ENCODE assay signal across 28 cellular contexts in genomic region chr1:245484176-245484575, GRCh38.
"Had no signal": no experiment of that assay in that cellular context is flagged by ENCODE, and none has a peak within 500 bp of the region (broad histone marks: within the 10 kb centered on the region; RNA-seq: fewer than 3 reads in every experiment).

No MANE protein-coding gene starts in this region.

- H3K4me3 ChIP-seq: ascending aorta, coronary artery, dorsolateral prefrontal cortex, gastrocnemius medialis, ovary, right lobe of liver, skin epidermis, thoracic aorta, uterus had no signal

- ATAC-seq: gastrocnemius medialis; left ventricle myocardium superior; right lobe of liver; stimulated activated naive CD8-positive, alpha-beta T cell treated with anti-CD3 and anti-CD28 coated beads, Interleukin-15, Interleukin-2, amounts not matched to agents 100 U/mL and 50 U/mL, for 24 hours had no signal

- H3K9me3 ChIP-seq: ascending aorta, gastrocnemius medialis, ovary, right lobe of liver, thoracic aorta, uterus had no signal

- H3K27me3 ChIP-seq: ascending aorta, dorsolateral prefrontal cortex, gastrocnemius medialis, ovary, right lobe of liver, uterus had no signal

- H3K4me1 ChIP-seq: ascending aorta, gastrocnemius medialis, right lobe of liver, uterus had no signal

- H3K36me3 ChIP-seq: ascending aorta, gastrocnemius medialis, ovary, right lobe of liver, thoracic aorta, uterus, WERI-Rb-1 had no signal

- DNase-seq: activated CD4-positive, alpha-beta memory T cell treated with anti-CD3 and anti-CD28 coated beads for 36 hours; activated CD4-positive, alpha-beta T cell treated with anti-CD3 and anti-CD28 coated beads, Interleukin-2, amount 10 ng/mL, durations not matched to agents 24 days and 14 days; activated CD4-positive, CD25-positive, alpha-beta regulatory T cell treated with anti-CD3 and anti-CD28 coated beads, Interleukin-2, amount 50 U/mL, for 72 hours; activated CD8-positive, alpha-beta memory T cell treated with anti-CD3 and anti-CD28 coated beads, Interleukin-2, amount 50 U/mL, for 4 hours; activated effector memory CD4-positive, alpha-beta T cell treated with anti-CD3 and anti-CD28 coated beads, Interleukin-2, amount 50 U/mL, for 16 hours; activated naive CD4-positive, alpha-beta T cell treated with anti-CD3 and anti-CD28 coated beads, Interleukin-2, amount 10 ng/mL, durations not matched to agents 7 days and 5 days; activated naive CD8-positive, alpha-beta T cell treated with anti-CD3 and anti-CD28 coated beads, Interleukin-2, amount 10 ng/mL, durations not matched to agents 7 days and 5 days; activated T-cell treated with anti-CD3 and anti-CD28 coated beads, Interleukin-2, amount 50 U/mL, for 1 hour; dorsolateral prefrontal cortex; effector memory CD4-positive, alpha-beta T cell; erythroblast; gastrocnemius medialis; glutamatergic neuron; islet precursor cell; left ventricle myocardium superior; ovary; right lobe of liver; stimulated activated CD4-positive, alpha-beta T cell treated with anti-CD3 and anti-CD28 coated beads, Interleukin-12 subunit alpha, Interleukin-12 subunit beta, amount 100 ng/mL, for 4 hours; stimulated activated CD4-positive, alpha-beta T cell treated with anti-CD3 and anti-CD28 coated beads, Interleukin-4, amount 100 ng/mL, for 1 hour; stimulated activated naive CD8-positive, alpha-beta T cell treated with anti-CD3 and anti-CD28 coated beads, Interleukin-15, Interleukin-2, amounts not matched to agents 100 U/mL and 50 U/mL, for 24 hours; T1000; trophoblast cell; uterus; WERI-Rb-1 had no signal

- H3K27ac ChIP-seq: ascending aorta, coronary artery, dorsolateral prefrontal cortex, gastrocnemius medialis, ovary, right lobe of liver, skin epidermis, thoracic aorta, uterus, WERI-Rb-1 had no signal
